1 cellular context compared by ENCODE assay signal in the genomic region with DNA sequence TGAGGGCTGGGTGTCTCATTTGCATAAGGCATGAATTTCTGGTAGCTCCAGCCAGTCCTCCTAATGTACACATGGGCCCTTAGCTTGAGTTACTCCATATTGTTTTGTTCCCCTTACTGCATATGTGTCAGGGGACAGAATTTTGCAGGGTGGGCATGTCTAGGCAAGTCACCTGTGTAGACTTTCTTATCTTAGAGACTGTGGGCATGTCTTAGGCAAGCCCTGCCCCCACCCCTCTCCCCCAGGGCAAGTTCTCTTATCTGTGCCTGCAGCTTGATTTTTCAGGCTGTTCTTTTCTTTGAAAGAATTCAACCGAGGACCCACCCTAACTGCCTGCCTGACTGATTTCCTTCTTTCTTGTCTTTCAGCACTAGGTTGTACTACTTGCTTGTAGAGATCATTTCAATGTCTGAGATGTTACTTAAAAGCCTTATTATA.
TF ChIP-seq lines count a peak whose summit lies in the region.

No MANE protein-coding gene starts in this region.

TF ChIP-seq in K562, 482 proteins besides CTCF, POLR2A, EP300 and RAD21 (continues in another document):
- TF ChIP-seq CBX5 (IDR thresholded peaks at IDR 0.05; ENCODE audit: borderline replicate concordance, low read depth) (peak; percentile 98), ZNF780A (CRISPR knock-in tag; IDR thresholded peaks at IDR 0.05) (peak; percentile 86; the same call in 1 of the 2 replicates), ZEB2 (IDR thresholded peaks at IDR 0.05) (peak; percentile 90), DIDO1 (tag; IDR thresholded peaks at IDR 0.05; ENCODE audit: low read depth) (no peak), CAMTA2 (CRISPR knock-in tag; conservative IDR thresholded peaks at IDR 0.05) (no peak), SMAD4 (CRISPR knock-in tag; conservative IDR thresholded peaks at IDR 0.05) (peak; percentile 77), SOX6 (IDR thresholded peaks at IDR 0.05) (peak; percentile 48; the same call in 1 of the 2 replicates), ZNF668 (CRISPR knock-in tag; IDR thresholded peaks at IDR 0.05) (no peak), BRF1 (IDR thresholded peaks at IDR 0.05; ENCODE audit: borderline replicate concordance, extremely low read depth, insufficient read length) (no peak), MAZ (CRISPR knock-in tag; conservative IDR thresholded peaks at IDR 0.05 in 1 of 2, IDR thresholded peaks at IDR 0.05 in 1 of 2) (0 out of 4 replicates have a peak, but pooled peaks of 1 of the 2 experiments have one; percentile 30), ADNP (tag; IDR thresholded peaks at IDR 0.05) (no peak), ATF4 (CRISPR knock-in tag; IDR thresholded peaks at IDR 0.05) (peak; percentile 64), TEAD4 (IDR thresholded peaks at IDR 0.05; ENCODE audit: low read length) (peak; percentile 80), TEAD4 (CRISPR knock-in tag; IDR thresholded peaks at IDR 0.05; ENCODE audit: borderline replicate concordance) (no peak), FOXA3 (CRISPR knock-in tag; conservative IDR thresholded peaks at IDR 0.05 in 1 of 2, IDR thresholded peaks at IDR 0.05 in 1 of 2) (peak in 1 of 2 experiments; percentile 43; a peak in 1 of 4 replicates), ATF1 (CRISPR knock-in tag; IDR thresholded peaks at IDR 0.05) (no peak), ATF1 (tag; IDR thresholded peaks at IDR 0.05) (0 out of 2 replicates have a peak, but pooled peaks have one; percentile 20), IRF9 (tag; IDR thresholded peaks at IDR 0.05) (peak; percentile 62; the same call in 1 of the 2 replicates), KLF13 (tag; IDR thresholded peaks at IDR 0.05; ENCODE audit: borderline replicate concordance, low read depth) (peak; percentile 17; the same call in 1 of the 2 replicates), XRCC3 (IDR thresholded peaks at IDR 0.05) (0 out of 2 replicates have a peak, but pooled peaks have one; percentile 63), TAL1 (IDR thresholded peaks at IDR 0.05) (peak; percentile 82), NFIC (IDR thresholded peaks at IDR 0.05) (peak; percentile 57; the same call in 1 of the 2 replicates), PHB2 (IDR thresholded peaks at IDR 0.05; ENCODE audit: low read depth) (peak; percentile 58; the same call in 1 of the 2 replicates), KDM1A (IDR thresholded peaks at IDR 0.05) (peak in 1 of 2 experiments; percentile 37; a peak in 2 of 4 replicates), MLLT1 (IDR thresholded peaks at IDR 0.05) (peak; percentile 19 to 47; a peak in 1 of 4 replicates), HDAC3 (IDR thresholded peaks at IDR 0.05; ENCODE audit: borderline replicate concordance, partially characterized antibody) (peak; percentile 69), NELFE (IDR thresholded peaks at IDR 0.05; ENCODE audit: insufficient read depth, insufficient read length) (no peak), DMBX1 (CRISPR knock-in tag; IDR thresholded peaks at IDR 0.05; ENCODE audit: borderline replicate concordance) (peak; percentile 86), GATA2 (CRISPR knock-in tag; IDR thresholded peaks at IDR 0.05) (peak; percentile 85), POLR2AphosphoS5 (IDR thresholded peaks at IDR 0.05; ENCODE audit: control insufficient read depth, insufficient read depth, low read depth, low read length) (peak; percentile 74), PRMT5 (CRISPR knock-in tag; IDR thresholded peaks at IDR 0.05) (no peak), VEZF1 (CRISPR knock-in tag; IDR thresholded peaks at IDR 0.05) (peak; percentile 53), TRIM24 (IDR thresholded peaks at IDR 0.05) (peak; percentile 97 to 98)
- TF ChIP-seq, protein P1, sequence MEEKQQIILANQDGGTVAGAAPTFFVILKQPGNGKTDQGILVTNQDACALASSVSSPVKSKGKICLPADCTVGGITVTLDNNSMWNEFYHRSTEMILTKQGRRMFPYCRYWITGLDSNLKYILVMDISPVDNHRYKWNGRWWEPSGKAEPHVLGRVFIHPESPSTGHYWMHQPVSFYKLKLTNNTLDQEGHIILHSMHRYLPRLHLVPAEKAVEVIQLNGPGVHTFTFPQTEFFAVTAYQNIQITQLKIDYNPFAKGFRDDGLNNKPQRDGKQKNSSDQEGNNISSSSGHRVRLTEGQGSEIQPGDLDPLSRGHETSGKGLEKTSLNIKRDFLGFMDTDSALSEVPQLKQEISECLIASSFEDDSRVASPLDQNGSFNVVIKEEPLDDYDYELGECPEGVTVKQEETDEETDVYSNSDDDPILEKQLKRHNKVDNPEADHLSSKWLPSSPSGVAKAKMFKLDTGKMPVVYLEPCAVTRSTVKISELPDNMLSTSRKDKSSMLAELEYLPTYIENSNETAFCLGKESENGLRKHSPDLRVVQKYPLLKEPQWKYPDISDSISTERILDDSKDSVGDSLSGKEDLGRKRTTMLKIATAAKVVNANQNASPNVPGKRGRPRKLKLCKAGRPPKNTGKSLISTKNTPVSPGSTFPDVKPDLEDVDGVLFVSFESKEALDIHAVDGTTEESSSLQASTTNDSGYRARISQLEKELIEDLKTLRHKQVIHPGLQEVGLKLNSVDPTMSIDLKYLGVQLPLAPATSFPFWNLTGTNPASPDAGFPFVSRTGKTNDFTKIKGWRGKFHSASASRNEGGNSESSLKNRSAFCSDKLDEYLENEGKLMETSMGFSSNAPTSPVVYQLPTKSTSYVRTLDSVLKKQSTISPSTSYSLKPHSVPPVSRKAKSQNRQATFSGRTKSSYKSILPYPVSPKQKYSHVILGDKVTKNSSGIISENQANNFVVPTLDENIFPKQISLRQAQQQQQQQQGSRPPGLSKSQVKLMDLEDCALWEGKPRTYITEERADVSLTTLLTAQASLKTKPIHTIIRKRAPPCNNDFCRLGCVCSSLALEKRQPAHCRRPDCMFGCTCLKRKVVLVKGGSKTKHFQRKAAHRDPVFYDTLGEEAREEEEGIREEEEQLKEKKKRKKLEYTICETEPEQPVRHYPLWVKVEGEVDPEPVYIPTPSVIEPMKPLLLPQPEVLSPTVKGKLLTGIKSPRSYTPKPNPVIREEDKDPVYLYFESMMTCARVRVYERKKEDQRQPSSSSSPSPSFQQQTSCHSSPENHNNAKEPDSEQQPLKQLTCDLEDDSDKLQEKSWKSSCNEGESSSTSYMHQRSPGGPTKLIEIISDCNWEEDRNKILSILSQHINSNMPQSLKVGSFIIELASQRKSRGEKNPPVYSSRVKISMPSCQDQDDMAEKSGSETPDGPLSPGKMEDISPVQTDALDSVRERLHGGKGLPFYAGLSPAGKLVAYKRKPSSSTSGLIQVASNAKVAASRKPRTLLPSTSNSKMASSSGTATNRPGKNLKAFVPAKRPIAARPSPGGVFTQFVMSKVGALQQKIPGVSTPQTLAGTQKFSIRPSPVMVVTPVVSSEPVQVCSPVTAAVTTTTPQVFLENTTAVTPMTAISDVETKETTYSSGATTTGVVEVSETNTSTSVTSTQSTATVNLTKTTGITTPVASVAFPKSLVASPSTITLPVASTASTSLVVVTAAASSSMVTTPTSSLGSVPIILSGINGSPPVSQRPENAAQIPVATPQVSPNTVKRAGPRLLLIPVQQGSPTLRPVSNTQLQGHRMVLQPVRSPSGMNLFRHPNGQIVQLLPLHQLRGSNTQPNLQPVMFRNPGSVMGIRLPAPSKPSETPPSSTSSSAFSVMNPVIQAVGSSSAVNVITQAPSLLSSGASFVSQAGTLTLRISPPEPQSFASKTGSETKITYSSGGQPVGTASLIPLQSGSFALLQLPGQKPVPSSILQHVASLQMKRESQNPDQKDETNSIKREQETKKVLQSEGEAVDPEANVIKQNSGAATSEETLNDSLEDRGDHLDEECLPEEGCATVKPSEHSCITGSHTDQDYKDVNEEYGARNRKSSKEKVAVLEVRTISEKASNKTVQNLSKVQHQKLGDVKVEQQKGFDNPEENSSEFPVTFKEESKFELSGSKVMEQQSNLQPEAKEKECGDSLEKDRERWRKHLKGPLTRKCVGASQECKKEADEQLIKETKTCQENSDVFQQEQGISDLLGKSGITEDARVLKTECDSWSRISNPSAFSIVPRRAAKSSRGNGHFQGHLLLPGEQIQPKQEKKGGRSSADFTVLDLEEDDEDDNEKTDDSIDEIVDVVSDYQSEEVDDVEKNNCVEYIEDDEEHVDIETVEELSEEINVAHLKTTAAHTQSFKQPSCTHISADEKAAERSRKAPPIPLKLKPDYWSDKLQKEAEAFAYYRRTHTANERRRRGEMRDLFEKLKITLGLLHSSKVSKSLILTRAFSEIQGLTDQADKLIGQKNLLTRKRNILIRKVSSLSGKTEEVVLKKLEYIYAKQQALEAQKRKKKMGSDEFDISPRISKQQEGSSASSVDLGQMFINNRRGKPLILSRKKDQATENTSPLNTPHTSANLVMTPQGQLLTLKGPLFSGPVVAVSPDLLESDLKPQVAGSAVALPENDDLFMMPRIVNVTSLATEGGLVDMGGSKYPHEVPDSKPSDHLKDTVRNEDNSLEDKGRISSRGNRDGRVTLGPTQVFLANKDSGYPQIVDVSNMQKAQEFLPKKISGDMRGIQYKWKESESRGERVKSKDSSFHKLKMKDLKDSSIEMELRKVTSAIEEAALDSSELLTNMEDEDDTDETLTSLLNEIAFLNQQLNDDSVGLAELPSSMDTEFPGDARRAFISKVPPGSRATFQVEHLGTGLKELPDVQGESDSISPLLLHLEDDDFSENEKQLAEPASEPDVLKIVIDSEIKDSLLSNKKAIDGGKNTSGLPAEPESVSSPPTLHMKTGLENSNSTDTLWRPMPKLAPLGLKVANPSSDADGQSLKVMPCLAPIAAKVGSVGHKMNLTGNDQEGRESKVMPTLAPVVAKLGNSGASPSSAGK (IDR thresholded peaks at IDR 0.05), result no peak
- TF ChIP-seq, protein P2, sequence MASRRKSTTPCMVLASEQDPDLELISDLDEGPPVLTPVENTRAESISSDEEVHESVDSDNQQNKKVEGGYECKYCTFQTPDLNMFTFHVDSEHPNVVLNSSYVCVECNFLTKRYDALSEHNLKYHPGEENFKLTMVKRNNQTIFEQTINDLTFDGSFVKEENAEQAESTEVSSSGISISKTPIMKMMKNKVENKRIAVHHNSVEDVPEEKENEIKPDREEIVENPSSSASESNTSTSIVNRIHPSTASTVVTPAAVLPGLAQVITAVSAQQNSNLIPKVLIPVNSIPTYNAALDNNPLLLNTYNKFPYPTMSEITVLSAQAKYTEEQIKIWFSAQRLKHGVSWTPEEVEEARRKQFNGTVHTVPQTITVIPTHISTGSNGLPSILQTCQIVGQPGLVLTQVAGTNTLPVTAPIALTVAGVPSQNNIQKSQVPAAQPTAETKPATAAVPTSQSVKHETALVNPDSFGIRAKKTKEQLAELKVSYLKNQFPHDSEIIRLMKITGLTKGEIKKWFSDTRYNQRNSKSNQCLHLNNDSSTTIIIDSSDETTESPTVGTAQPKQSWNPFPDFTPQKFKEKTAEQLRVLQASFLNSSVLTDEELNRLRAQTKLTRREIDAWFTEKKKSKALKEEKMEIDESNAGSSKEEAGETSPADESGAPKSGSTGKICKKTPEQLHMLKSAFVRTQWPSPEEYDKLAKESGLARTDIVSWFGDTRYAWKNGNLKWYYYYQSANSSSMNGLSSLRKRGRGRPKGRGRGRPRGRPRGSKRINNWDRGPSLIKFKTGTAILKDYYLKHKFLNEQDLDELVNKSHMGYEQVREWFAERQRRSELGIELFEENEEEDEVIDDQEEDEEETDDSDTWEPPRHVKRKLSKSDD (conservative IDR thresholded peaks at IDR 0.05; ENCODE audit: low read length), result no peak
